In the genomic region with DNA sequence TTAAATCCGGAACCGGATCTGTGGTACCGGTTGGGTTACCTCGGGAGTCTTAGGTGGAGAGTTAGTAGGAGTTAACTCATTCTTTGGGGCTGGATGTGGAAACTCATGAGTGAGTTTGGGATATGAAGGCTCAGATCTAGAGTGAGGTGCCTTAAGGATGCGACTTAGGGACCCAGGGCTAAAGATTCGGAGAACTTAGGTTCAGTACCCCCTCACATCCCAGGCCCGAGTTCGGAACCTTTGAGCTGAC, we compare ENCODE assay signal across 8 cellular contexts. TPM values are rescaled to one million over a fixed set of nuclear protein-coding genes. Genes with fewer than 3 reads are reported as not detected.
DNase-seq lines count a peak whose midpoint lies in the region; TF ChIP-seq lines count a peak whose summit lies in the region.

No MANE protein-coding gene starts in this region.

- TF ChIP-seq CTCF in PC-9 (conservative IDR thresholded peaks at IDR 0.05) (no peak), epithelial cell of proximal tubule (conservative IDR thresholded peaks at IDR 0.05; ENCODE audit: low read depth, low read length) (no peak), osteocyte (IDR thresholded peaks at IDR 0.05) (no peak)

- H3K4me1 ChIP-seq in PC-9 (replicated peaks; ENCODE audit: insufficient read depth): peaks cover 45% of the 10 kb centered on the region

- H3K4me3 Mint-ChIP-seq in osteocyte (ENCODE audit: unreplicated experiment): peak overlapping the region; percentile 92

- intact Hi-C loops in PC-9 (cut with micrococcal nuclease; ENCODE audit: unreplicated experiment) (loop anchor here (1.0 to 5.0 kb wide), 7 partner anchors 14 to 514 kb away; a partner anchor contains a TSS), head of caudate nucleus (cut with DNase I) (loop anchor here (2.0 kb wide), 1 partner anchor 35 kb away; no protein-coding TSS in a partner anchor)

- peaks cover 13% of the 10 kb centered on the region; the same call in 1 of the 2 replicates for H3K36me3 ChIP-seq in PC-9 (ENCODE audit: low read depth)

- H4K20me1 ChIP-seq in PC-9 (ENCODE audit: insufficient read depth): peaks cover 21% of the 10 kb centered on the region

- CTCF ChIA-PET in PC-9 (lab: Charles Lee): no interaction called here

- H3K27me3 Mint-ChIP-seq in osteocyte (ENCODE audit: unreplicated experiment): no peaks in the 10 kb centered on the region

- BruUV-seq in PC-9 (replicated peaks; lab: Mats Ljungman, UMichigan): TSS peak; percentile 85

- H3F3A ChIP-seq in PC-9 (ENCODE audit: insufficient read depth, low read depth): peaks cover 19% of the 10 kb centered on the region

- no peaks in the 10 kb centered on the region for H3K9me3 ChIP-seq in PC-9 (ENCODE audit: insufficient read depth, low read depth)

- H3K4me3 ChIP-seq in PC-9 (peak overlapping the region; percentile 95), epithelial cell of proximal tubule (ENCODE audit: low read depth, low read length) (peak overlapping the region; percentile 62)

- H3K27me3 ChIP-seq in PC-9 (ENCODE audit: insufficient read depth, low read depth): no peaks in the 10 kb centered on the region

- H3K4me1 Mint-ChIP-seq in osteocyte (ENCODE audit: unreplicated experiment): peaks cover 49% of the 10 kb centered on the region

- no peaks in the 10 kb centered on the region for H3K9me2 ChIP-seq in PC-9 (ENCODE audit: insufficient read depth)

- peak overlapping the region; percentile 74 for H2AFZ ChIP-seq in PC-9

- POLR2A ChIA-PET in PC-9 (lab: Charles Lee; ENCODE audit: unreplicated experiment): interaction anchor here (0.9 to 1.0 kb wide), 3 partner anchors 14 to 34 kb away, joined by 10 to 22 read pairs (median 11); a partner anchor contains a TSS

- H3K27ac ChIP-seq in PC-9: peak overlapping the region; percentile 91

- peaks cover 53% of the 10 kb centered on the region for H3K79me2 ChIP-seq in PC-9 (ENCODE audit: low read depth)

- DNase-seq in COLO829 (ENCODE audit: low spot score): peak; percentile 18
- no peak for DNase-seq in PC-9
- DNase-seq in epithelial cell of proximal tubule (ENCODE audit: low read depth): no peak
- DNase-seq in osteocyte (ENCODE audit: extremely low spot score, unreplicated experiment): no peak
- DNase-seq in NCI-H2107 treated with DMSO at 0.1 percent for 48 hours (lab: John Stamatoyannopoulos, UW; ENCODE audit: unreplicated experiment): no peak
- no peak for DNase-seq in head of caudate nucleus
- DNase-seq in AG08396 (ENCODE audit: low spot score): no peak
- DNase-seq in activated gamma-delta T cell treated with Interleukin-2 at 50 U/mL for 16 hours: no peak

- H3K36me3 Mint-ChIP-seq in osteocyte (ENCODE audit: unreplicated experiment): peaks cover 9% of the 10 kb centered on the region

- H3K4me2 ChIP-seq in PC-9: peak overlapping the region; percentile 92

- peak overlapping the region; percentile 94 for H3K27ac Mint-ChIP-seq in osteocyte (ENCODE audit: unreplicated experiment)

- H3K9me3 Mint-ChIP-seq in osteocyte (ENCODE audit: unreplicated experiment): no peaks in the 10 kb centered on the region

RNA-seq across cellular contexts. Expression of a gene that starts 0.3 kb away (rescaled TPM):
- total RNA-seq in PC-9 (2021) (35.9 and 39.3 TPM in 2 replicates), epithelial cell of proximal tubule (2.2 and 3.3 TPM in 2 replicates), osteocyte (14.6 and 17.0 TPM in 2 replicates)

RNA-seq across cellular contexts. Expression of a gene that starts 1.0 kb away (rescaled TPM):
- total RNA-seq in PC-9 (2021) (119 and 147 TPM in 2 replicates), epithelial cell of proximal tubule (169 and 202 TPM in 2 replicates), osteocyte (48.0 and 53.2 TPM in 2 replicates)

RNA-seq across cellular contexts. Expression of a gene that starts 25.4 kb away (rescaled TPM):
- total RNA-seq in PC-9 (2021): 2.5 and 2.7 TPM in 2 replicates
- 0.80 TPM in 1 of 2 replicates, not detected in the other for total RNA-seq in epithelial cell of proximal tubule
- total RNA-seq in osteocyte: 2.0 TPM in 1 of 2 replicates, not detected in the other

RNA-seq across cellular contexts. Expression of a gene that starts 28.1 kb away (rescaled TPM):
- total RNA-seq in PC-9 (2021) (22.2 and 24.8 TPM in 2 replicates), epithelial cell of proximal tubule (20.6 and 23.6 TPM in 2 replicates), osteocyte (19.7 and 20.4 TPM in 2 replicates)

RNA-seq across cellular contexts. Expression of a gene that starts 33.0 kb away (rescaled TPM):
- total RNA-seq in PC-9 (2021): 17.6 and 22.1 TPM in 2 replicates
- 13.7 and 17.6 TPM in 2 replicates for total RNA-seq in epithelial cell of proximal tubule
- total RNA-seq in osteocyte: 10.9 and 12.0 TPM in 2 replicates
